In genomic region chr7:66206909-66207240, GRCh38 we compare ENCODE assay signal across 9 cellular contexts. TPM values are rescaled to one million over a fixed set of nuclear protein-coding genes. Genes with fewer than 3 reads are reported as not detected.
DNase-seq lines count a peak whose midpoint lies in the region; ATAC-seq and TF ChIP-seq lines count a peak whose summit lies in the region.
"Had no signal": no experiment of that assay in that cellular context is flagged by ENCODE, and none has a peak within 500 bp of the region (broad histone marks: within the 10 kb centered on the region; RNA-seq: fewer than 3 reads in every experiment).

No MANE protein-coding gene starts in this region.

- H3K9me3 ChIP-seq in heart left ventricle (no peaks in the 10 kb centered on the region), endodermal cell (ENCODE audit: control insufficient read depth, low read length) (no peaks in the 10 kb centered on the region), vagina (no peaks in the 10 kb centered on the region)

- H3K4me1 Mint-ChIP-seq in endodermal cell (peaks cover 28% of the 10 kb centered on the region), nephron (peaks cover 19% of the 10 kb centered on the region)

- DNase-seq in heart left ventricle, result no peak
- DNase-seq in Right ventricle myocardium inferior (ENCODE audit: missing footprints), result no peak
- no peak for DNase-seq in endodermal cell
- peak in 1 of 2 donors; percentile 65 for DNase-seq in vagina (ENCODE audit: extremely low spot score in 2 of 2)
- DNase-seq in activated gamma-delta T cell treated with Interleukin-2 at 50 U/mL for 16 hours, result no peak
- DNase-seq in iPS-NIHi7 (ENCODE audit: extremely low spot score), result no peak
- no peak for DNase-seq in GF-D8 (lab: John Stamatoyannopoulos, UW)
- DNase-seq: central memory CD4-positive, alpha-beta T cell had no signal

- H3K9me3 Mint-ChIP-seq in endodermal cell (no peaks in the 10 kb centered on the region), nephron (no peaks in the 10 kb centered on the region)

- H3K4me3 ChIP-seq in heart left ventricle (peak overlapping the region in 8 of 12 donors; percentile 67 to 99 (median 94)), endodermal cell (ENCODE audit: low read length) (peak overlapping the region; percentile 94), vagina (peak overlapping the region; percentile 99 to 100)

- H3K4me1 ChIP-seq in heart left ventricle (peaks cover 0 to 29% (median 12%) of the 10 kb centered on the region in 12 donors), endodermal cell (ENCODE audit: control insufficient read depth, insufficient read depth, low read length) (no peaks in the 10 kb centered on the region), vagina (peaks cover 16% of the 10 kb centered on the region)

- TF ChIP-seq CTCF in heart left ventricle (IDR thresholded peaks at IDR 0.05), result no peak
- no peak for TF ChIP-seq CTCF in endodermal cell (conservative IDR thresholded peaks at IDR 0.05)
- no peak for TF ChIP-seq CTCF in nephron (IDR thresholded peaks at IDR 0.05; ENCODE audit: unreplicated experiment in 3 of 3)
- TF ChIP-seq CTCF in vagina (IDR thresholded peaks at IDR 0.05), result no peak

- H3K4me3 Mint-ChIP-seq in endodermal cell, result peak overlapping the region; percentile 86
- H3K4me3 Mint-ChIP-seq in nephron, result peak overlapping the region; percentile 92 to 96 (median 94)

- WGBS in heart left ventricle, 4 donors, result 40 to 53% (median 47%) methylated on average over 5 of the region's 5 CpGs
- 79 to 89% methylated on average over 4 to 5 of the region's 5 CpGs for WGBS in endodermal cell (ENCODE audit: insufficient coverage in 1 of 2, insufficient read length in 1 of 2), 2 experiments

- intact Hi-C loops in heart left ventricle (cut with DNase I) (loop anchor here in 5 of 10 donors (5.0 to 10.0 kb wide), 3 partner anchors 55 to 65 kb away; no protein-coding TSS in a partner anchor), Right ventricle myocardium inferior (cut with DNase I) (loop anchor here (5.0 kb wide), 2 partner anchors 55 to 285 kb away; no protein-coding TSS in a partner anchor), vagina (cut with DNase I) (no loop called here)

- H3K27me3 ChIP-seq in heart left ventricle (no peaks in the 10 kb centered on the region), endodermal cell (ENCODE audit: control insufficient read depth, insufficient read depth, low read length, poor library complexity, severe bottlenecking) (no peaks in the 10 kb centered on the region), vagina (no peaks in the 10 kb centered on the region)

- H3K9ac ChIP-seq in endodermal cell (ENCODE audit: extremely low read depth, low read length, poor library complexity, severe bottlenecking), result no peak overlapping the region

- H3K27me3 Mint-ChIP-seq in endodermal cell (ENCODE audit: insufficient read depth) (peaks cover 8% of the 10 kb centered on the region), nephron (ENCODE audit: low read depth) (peaks cover 5% of the 10 kb centered on the region)

- peaks cover 0 to 4% (median 0%) of the 10 kb centered on the region in 9 donors for H3K36me3 ChIP-seq in heart left ventricle
- peaks cover 8% of the 10 kb centered on the region for H3K36me3 ChIP-seq in endodermal cell (ENCODE audit: control insufficient read depth, insufficient read depth, low read length)
- peaks cover 0 to 6% of the 10 kb centered on the region in 2 donors for H3K36me3 ChIP-seq in vagina

- TF ChIP-seq POLR2A in heart left ventricle (IDR thresholded peaks at IDR 0.05), result no peak
- TF ChIP-seq POLR2A in vagina (IDR thresholded peaks at IDR 0.05), result no peak

- H3K27ac Mint-ChIP-seq in endodermal cell, result no peak overlapping the region
- peak overlapping the region in 2 of 3 experiments; percentile 1 to 51 for H3K27ac Mint-ChIP-seq in nephron

- H3K36me3 Mint-ChIP-seq in endodermal cell (ENCODE audit: low read depth) (peaks cover 20% of the 10 kb centered on the region), nephron (ENCODE audit: low read depth) (peaks cover 18% of the 10 kb centered on the region)

- ATAC-seq in heart left ventricle, result no peak
- no peak for ATAC-seq in Right ventricle myocardium inferior

- H3K27ac ChIP-seq in heart left ventricle (peak overlapping the region in 3 of 12 donors; percentile 0 to 16 (median 6)), endodermal cell (ENCODE audit: low read depth, low read length) (no peak overlapping the region), vagina (peak overlapping the region; percentile 91)

RNA-seq across cellular contexts. Expression of gene TPST1, which starts 1.7 kb away (rescaled TPM):
- 10 to 100 TPM in 1 of 9 donors, 1 to 10 TPM in 8; 3.6 to 10.8 (median 5.5) TPM for total RNA-seq in heart left ventricle
- 1 to 10 TPM; 1.9 to 5.8 TPM for polyA plus RNA-seq in heart left ventricle
- 6.5 TPM for total RNA-seq in Right ventricle myocardium inferior
- total RNA-seq in endodermal cell, result 10 to 100 TPM; 38.3 to 43.8 TPM
- polyA plus RNA-seq in endodermal cell (2013, experiment 1 of 2), result 22.9 TPM
- 24.4 TPM for polyA plus RNA-seq in endodermal cell (2013, experiment 2 of 2)
- total RNA-seq in vagina, result 52.3 TPM
